In the genomic region with DNA sequence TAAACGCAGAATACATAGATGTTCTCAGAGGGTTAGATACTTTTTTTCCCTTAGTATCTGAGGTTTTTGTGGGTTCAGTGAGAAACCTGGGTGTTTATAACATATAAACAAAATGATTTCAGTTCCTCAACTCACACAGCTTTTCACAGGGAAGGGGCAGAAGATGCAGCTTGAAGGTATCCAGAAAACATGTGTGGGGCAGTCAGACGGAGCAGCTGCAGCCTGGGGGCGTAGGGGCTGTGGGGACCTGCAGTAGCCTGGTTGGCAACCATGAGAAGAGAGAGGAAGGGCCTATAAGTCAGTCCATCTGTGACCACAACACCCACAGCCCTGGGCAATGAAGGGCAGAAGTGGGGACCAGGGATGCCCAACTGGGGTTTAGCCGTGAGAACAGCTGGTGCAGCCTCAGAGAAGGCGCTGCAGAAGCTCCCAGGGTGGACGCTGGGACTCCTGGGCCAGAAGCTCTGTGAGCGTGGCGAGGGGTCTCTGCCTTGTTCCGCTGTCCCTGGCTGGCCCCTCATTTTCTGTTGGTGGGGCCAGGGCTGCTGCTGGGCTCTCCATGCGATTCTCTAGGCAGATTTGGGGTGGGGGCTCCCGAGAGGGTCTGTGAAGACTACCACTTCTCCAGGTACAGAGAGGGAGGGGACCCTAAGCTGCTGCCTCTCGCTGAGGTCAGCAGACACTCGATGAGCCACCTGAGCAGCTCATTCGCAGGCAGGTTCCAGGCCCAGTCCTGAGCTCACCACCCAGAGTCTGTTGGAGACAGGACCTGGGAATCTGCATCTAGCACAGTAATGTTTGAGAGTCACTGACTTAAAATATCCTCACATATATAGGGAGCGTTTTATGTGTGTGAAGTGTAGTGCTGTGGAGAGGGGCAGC, we compare ENCODE assay signal across 8 cellular contexts.
DNase-seq lines count a peak whose midpoint lies in the region; ATAC-seq and TF ChIP-seq lines count a peak whose summit lies in the region.

No MANE protein-coding gene starts in this region.

- intact Hi-C loops in natural killer cell (cut with micrococcal nuclease): no loop called here

- H3K27ac Mint-ChIP-seq in natural killer cell (peak overlapping the region; percentile 80 to 81), type B pancreatic cell (no peak overlapping the region)

- no peaks in the 10 kb centered on the region for H3K27me3 ChIP-seq in suprapubic skin

- TF ChIP-seq CTCF in natural killer cell (IDR thresholded peaks at IDR 0.05) (no peak), suprapubic skin (IDR thresholded peaks at IDR 0.05) (no peak), type B pancreatic cell (conservative IDR thresholded peaks at IDR 0.05) (no peak)

- TF ChIP-seq EP300 in suprapubic skin (IDR thresholded peaks at IDR 0.05): no peak

- H3K27ac ChIP-seq in suprapubic skin: no peak overlapping the region

- ATAC-seq in GM18867 (IDR thresholded peaks at IDR 0.05; ENCODE audit: unreplicated experiment) (peak; percentile 44), GM21717 (IDR thresholded peaks at IDR 0.05; ENCODE audit: unreplicated experiment) (peak; percentile 44), HG03460 (IDR thresholded peaks at IDR 0.05; ENCODE audit: unreplicated experiment) (peak; percentile 40), natural killer cell (peak; percentile 33 to 74 (median 56))

- no peak for TF ChIP-seq POLR2A in suprapubic skin (IDR thresholded peaks at IDR 0.05)

- 89% methylated on average over 15 of the region's 15 CpGs for WGBS in suprapubic skin

- H3K4me1 Mint-ChIP-seq in natural killer cell (peaks cover 45 to 48% of the 10 kb centered on the region in 2 donors), type B pancreatic cell (ENCODE audit: unreplicated experiment) (no peaks in the 10 kb centered on the region)

- H3K4me1 ChIP-seq in suprapubic skin: no peaks in the 10 kb centered on the region

- no peak for DNase-seq in natural killer cell
- DNase-seq in T-helper 9 cell: no peak
- DNase-seq in suprapubic skin (ENCODE audit: low spot score in 2 of 2): no peak
- DNase-seq in type B pancreatic cell (ENCODE audit: extremely low spot score, unreplicated experiment): no peak
- DNase-seq in dermis blood vessel endothelial cell: no peak

- H3K27me3 Mint-ChIP-seq in natural killer cell (ENCODE audit: low read depth in 2 of 2) (no peaks in the 10 kb centered on the region), type B pancreatic cell (no peaks in the 10 kb centered on the region)

- H3K9me3 ChIP-seq in suprapubic skin: no peaks in the 10 kb centered on the region

- no peaks in the 10 kb centered on the region for H3K36me3 ChIP-seq in suprapubic skin

- H3K36me3 Mint-ChIP-seq in natural killer cell (no peaks in the 10 kb centered on the region), type B pancreatic cell (no peaks in the 10 kb centered on the region)

- H3K4me3 Mint-ChIP-seq in natural killer cell: peak overlapping the region; percentile 89
- no peak overlapping the region for H3K4me3 Mint-ChIP-seq in type B pancreatic cell

- H3K9me3 Mint-ChIP-seq in natural killer cell (no peaks in the 10 kb centered on the region), type B pancreatic cell (no peaks in the 10 kb centered on the region)

- no peak overlapping the region for H3K4me3 ChIP-seq in suprapubic skin
